In genomic region chr6:44829811-44830210, GRCh38 we compare ENCODE assay signal across 16 cellular contexts.
DNase-seq lines count a peak whose midpoint lies in the region; ATAC-seq and TF ChIP-seq lines count a peak whose summit lies in the region.
"Had no signal": no experiment of that assay in that cellular context is flagged by ENCODE, and none has a peak within 500 bp of the region (broad histone marks: within the 10 kb centered on the region; RNA-seq: fewer than 3 reads in every experiment).

No MANE protein-coding gene starts in this region.

- TF ChIP-seq POLR2A in heart left ventricle (IDR thresholded peaks at IDR 0.05): no peak

- 75 to 87% (median 79%) methylated on average over 2 of the region's 2 CpGs for WGBS in heart left ventricle, 4 donors

- H3K27ac ChIP-seq in heart left ventricle (no peak overlapping the region), upper lobe of right lung (no peak overlapping the region)
- H3K27ac ChIP-seq: HL-60 had no signal

- H3K27ac Mint-ChIP-seq in naive thymus-derived CD8-positive, alpha-beta T cell: peak overlapping the region in 7 of 10 donors; percentile 5 to 67 (median 35)

- ATAC-seq in GM18520 (IDR thresholded peaks at IDR 0.05; ENCODE audit: unreplicated experiment) (peak; percentile 45), HG02588 (IDR thresholded peaks at IDR 0.05; ENCODE audit: unreplicated experiment) (peak; percentile 53), heart left ventricle (no peak), upper lobe of right lung (no peak)
- no peak for ATAC-seq in naive thymus-derived CD8-positive, alpha-beta T cell
- ATAC-seq: SK-N-SH treated with all-trans-retinoic acid at 6 μM for 48 hours had no signal

- intact Hi-C loops in heart left ventricle (cut with DNase I): no loop called here
- intact Hi-C loops in upper lobe of right lung (cut with DNase I): no loop called here

- no peaks in the 10 kb centered on the region for H3K9me3 Mint-ChIP-seq in naive thymus-derived CD8-positive, alpha-beta T cell

- H3K9me3 ChIP-seq in heart left ventricle (no peaks in the 10 kb centered on the region), upper lobe of right lung (no peaks in the 10 kb centered on the region)

- H3K27me3 ChIP-seq in heart left ventricle (no peaks in the 10 kb centered on the region), upper lobe of right lung (no peaks in the 10 kb centered on the region)

- H3K36me3 ChIP-seq in heart left ventricle: no peaks in the 10 kb centered on the region
- no peaks in the 10 kb centered on the region for H3K36me3 ChIP-seq in upper lobe of right lung

- peaks cover 0 to 10% (median 0%) of the 10 kb centered on the region in 12 donors for H3K4me1 ChIP-seq in heart left ventricle
- H3K4me1 ChIP-seq in upper lobe of right lung: no peaks in the 10 kb centered on the region

- TF ChIP-seq CTCF in heart left ventricle (IDR thresholded peaks at IDR 0.05) (no peak), upper lobe of right lung (IDR thresholded peaks at IDR 0.05) (no peak)

- H3K4me1 Mint-ChIP-seq in naive thymus-derived CD8-positive, alpha-beta T cell: peaks cover 18 to 43% (median 37%) of the 10 kb centered on the region in 4 donors

- DNase-seq in NOMO-1 treated with dmso at 0.1 percent for 144 hours (lab: John Stamatoyannopoulos, UW; ENCODE audit: unreplicated experiment): peak; percentile 14
- DNase-seq in naive thymus-derived CD8-positive, alpha-beta T cell: no peak
- DNase-seq in NCI-H2029 (lab: John Stamatoyannopoulos, UW): no peak
- no peak for DNase-seq in NCI-H82 (lab: John Stamatoyannopoulos, UW)
- no peak for DNase-seq in heart left ventricle
- no peak for DNase-seq in upper lobe of right lung
- DNase-seq: activated CD4-positive, CD25-positive, alpha-beta regulatory T cell; GF-D8; Karpas-422; kidney; NCI-H2081; occipital lobe had no signal

- peaks cover 13 to 28% (median 21%) of the 10 kb centered on the region in 3 donors for H3K36me3 Mint-ChIP-seq in naive thymus-derived CD8-positive, alpha-beta T cell

- no peaks in the 10 kb centered on the region for H3K27me3 Mint-ChIP-seq in naive thymus-derived CD8-positive, alpha-beta T cell

- H3K4me3 Mint-ChIP-seq in naive thymus-derived CD8-positive, alpha-beta T cell: peak overlapping the region in 4 of 10 donors; percentile 13 to 40 (median 34)

- POLR2A ChIA-PET in naive thymus-derived CD8-positive, alpha-beta T cell (lab: Charles Lee): interaction anchor here (1.1 kb wide), 1 partner anchor 129 kb away, joined by 3 read pairs; no protein-coding TSS in a partner anchor

- H3K4me3 ChIP-seq in heart left ventricle (no peak overlapping the region), upper lobe of right lung (no peak overlapping the region)

Comparison
In these comparisons a context has a peak if more than half of its experiments do, and no peak if none do; other contexts are left out.
1. ATAC-seq: peak in GM18520 (single experiment) and HG02588 (single experiment); none in naive thymus-derived CD8-positive, alpha-beta T cell (0 of 2), heart left ventricle (0 of 4) and upper lobe of right lung (single experiment).